Comparison of ENCODE assay signal across 8 cellular contexts in the genomic region with DNA sequence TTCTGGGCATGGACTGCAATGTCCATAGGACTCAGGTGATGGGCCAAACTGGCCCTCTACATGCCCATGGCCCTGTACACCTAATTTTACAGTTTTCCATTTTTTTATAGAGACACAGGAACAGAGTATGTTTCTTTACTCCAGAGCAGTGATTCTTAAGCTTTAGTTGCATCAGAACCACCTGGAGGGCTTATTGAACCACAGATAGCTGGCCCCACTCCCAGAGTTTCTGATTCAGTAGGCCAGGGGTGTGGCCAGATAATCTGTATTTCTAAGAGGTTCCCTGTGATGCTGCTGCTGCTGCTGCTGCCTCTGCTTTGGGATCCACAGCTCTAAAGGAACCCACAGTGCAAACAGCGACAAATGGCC. TPM values are rescaled to one million over a fixed set of nuclear protein-coding genes. Genes with fewer than 3 reads are reported as not detected.
DNase-seq lines count a peak whose midpoint lies in the region; ATAC-seq, FAIRE-seq and TF ChIP-seq lines count a peak whose summit lies in the region.

No MANE protein-coding gene starts in this region.

- H3K4me2 ChIP-seq in keratinocyte (ENCODE audit: control insufficient read depth, extremely low read depth, insufficient read depth, low read depth, low read length) (peak overlapping the region; percentile 66), smooth muscle cell (no peak overlapping the region)

- H3F3A ChIP-seq in smooth muscle cell (ENCODE audit: low read depth), result peaks cover 14% of the 10 kb centered on the region

- H3K27ac ChIP-seq in keratinocyte (ENCODE audit: control insufficient read depth, insufficient read depth, low read length), result peak overlapping the region; percentile 87
- H3K27ac ChIP-seq in smooth muscle cell (ENCODE audit: low read depth), result no peak overlapping the region

- TF ChIP-seq CTCF in keratinocyte (optimal IDR thresholded peaks at IDR 0.05 in 1 of 3, IDR thresholded peaks at IDR 0.05 in 1 of 3, conservative IDR thresholded peaks at IDR 0.05 in 1 of 3; ENCODE audit: extremely low read depth in 1 of 3, insufficient read depth in 2 of 3, low read length in 3 of 3) (no peak), smooth muscle cell (IDR thresholded peaks at IDR 0.05; ENCODE audit: borderline replicate concordance, insufficient read depth, poor library complexity, severe bottlenecking) (no peak)

- dilution Hi-C loops in keratinocyte (cut with MboI; ENCODE audit: extremely low pct_ligation_motif_present, low sequenced_read_pairs), result no loop called here

- H3K36me3 Mint-ChIP-seq in activated naive CD4-positive, alpha-beta T cell treated with anti-CD3 and anti-CD28 coated beads, Interleukin-2, amount 10 ng/mL, durations not matched to agents 7 days and 5 days, result no peaks in the 10 kb centered on the region

- H2AFZ ChIP-seq in keratinocyte (ENCODE audit: control insufficient read depth, low read length) (peak overlapping the region; percentile 52), smooth muscle cell (ENCODE audit: low read depth) (no peak overlapping the region)

- no peak overlapping the region for H3K4me3 Mint-ChIP-seq in activated naive CD4-positive, alpha-beta T cell treated with anti-CD3 and anti-CD28 coated beads, Interleukin-2, amount 10 ng/mL, durations not matched to agents 7 days and 5 days

- no peak overlapping the region for H3K27ac Mint-ChIP-seq in activated naive CD4-positive, alpha-beta T cell treated with anti-CD3 and anti-CD28 coated beads, Interleukin-2, amount 10 ng/mL, durations not matched to agents 7 days and 5 days

- H3K9me1 ChIP-seq in keratinocyte (ENCODE audit: control insufficient read depth, extremely low read depth, insufficient read depth, low read length), result no peaks in the 10 kb centered on the region

- H3K36me3 ChIP-seq in keratinocyte (ENCODE audit: control insufficient read depth in 2 of 2, extremely low read depth in 1 of 2, insufficient read depth in 2 of 2, low read length in 2 of 2), result no peaks in the 10 kb centered on the region
- H3K36me3 ChIP-seq in smooth muscle cell (ENCODE audit: low read depth), result no peaks in the 10 kb centered on the region

- H3K27me3 Mint-ChIP-seq in activated naive CD4-positive, alpha-beta T cell treated with anti-CD3 and anti-CD28 coated beads, Interleukin-2, amount 10 ng/mL, durations not matched to agents 7 days and 5 days, result peaks cover 32% of the 10 kb centered on the region

- H3K9me3 Mint-ChIP-seq in activated naive CD4-positive, alpha-beta T cell treated with anti-CD3 and anti-CD28 coated beads, Interleukin-2, amount 10 ng/mL, durations not matched to agents 7 days and 5 days, result no peaks in the 10 kb centered on the region

- H3K4me1 Mint-ChIP-seq in activated naive CD4-positive, alpha-beta T cell treated with anti-CD3 and anti-CD28 coated beads, Interleukin-2, amount 10 ng/mL, durations not matched to agents 7 days and 5 days, result peaks cover 10% of the 10 kb centered on the region

- CTCF ChIA-PET in activated naive CD4-positive, alpha-beta T cell treated with anti-CD3 and anti-CD28 coated beads, Interleukin-2, amount 10 ng/mL, durations not matched to agents 7 days and 5 days (lab: Charles Lee), result no interaction called here

- H3K4me1 ChIP-seq in keratinocyte (ENCODE audit: control insufficient read depth, extremely low read depth, insufficient read depth, low read length) (peaks cover 35% of the 10 kb centered on the region), smooth muscle cell (ENCODE audit: low read depth) (peaks cover 26% of the 10 kb centered on the region)

- 91% methylated on average over 1 of the region's 1 CpG for WGBS in smooth muscle cell (ENCODE audit: low lambda C conversion rate)

- H4K20me1 ChIP-seq in keratinocyte (ENCODE audit: control insufficient read depth, extremely low read depth, insufficient read depth, low read length), result no peaks in the 10 kb centered on the region
- H4K20me1 ChIP-seq in smooth muscle cell (ENCODE audit: low read depth), result no peaks in the 10 kb centered on the region

- ATAC-seq in GM18870 (IDR thresholded peaks at IDR 0.05; ENCODE audit: unreplicated experiment), result peak; percentile 58

- peak overlapping the region; percentile 56 for H3K9ac ChIP-seq in keratinocyte (ENCODE audit: control insufficient read depth, extremely low read depth, insufficient read depth, low read length)
- H3K9ac ChIP-seq in smooth muscle cell (ENCODE audit: low read depth), result no peak overlapping the region

- H3K4me3 ChIP-seq in keratinocyte (ENCODE audit: control insufficient read depth in 2 of 3, extremely low read depth in 1 of 3, insufficient read depth in 2 of 3, low read depth in 1 of 3, low read length in 3 of 3) (peak overlapping the region in 1 of 3 experiments; percentile 12), smooth muscle cell (no peak overlapping the region)

- H3K79me2 ChIP-seq in keratinocyte (ENCODE audit: control insufficient read depth, insufficient read depth, low read length) (no peaks in the 10 kb centered on the region), smooth muscle cell (ENCODE audit: low read depth) (no peaks in the 10 kb centered on the region)

- peak; percentile 20 for DNase-seq in HK-2 (ENCODE audit: unreplicated experiment)
- peak; percentile 85 for DNase-seq in SW480 (ENCODE audit: low spot score)
- no peak for DNase-seq in keratinocyte (ENCODE audit: low read depth, low spot score)
- DNase-seq in RKO (ENCODE audit: low spot score), result no peak
- DNase-seq in activated naive CD4-positive, alpha-beta T cell treated with anti-CD3 and anti-CD28 coated beads, Interleukin-2, amount 10 ng/mL, durations not matched to agents 7 days and 5 days, result no peak
- no peak for DNase-seq in smooth muscle cell (lab: John Stamatoyannopoulos, UW; ENCODE audit: unreplicated experiment)
- DNase-seq in islet precursor cell, result no peak

- H3K9me3 ChIP-seq in keratinocyte (ENCODE audit: control insufficient read depth, low read depth, low read length) (peaks cover 12% of the 10 kb centered on the region), smooth muscle cell (replicated peaks; ENCODE audit: low read depth) (no peaks in the 10 kb centered on the region)

- no peak for FAIRE-seq in keratinocyte (lab: Jason Lieb, UNC)

- H3K27me3 ChIP-seq in keratinocyte (ENCODE audit: control insufficient read depth, extremely low read depth, insufficient read depth, low read length), result no peaks in the 10 kb centered on the region
- no peaks in the 10 kb centered on the region for H3K27me3 ChIP-seq in smooth muscle cell (ENCODE audit: low read depth)

RNA-seq across cellular contexts. Expression of a gene that starts 5.1 kb away (rescaled TPM):
- polyA plus RNA-seq in keratinocyte, result 11.9 to 28.6 TPM (median 14.5 TPM) in 3 replicates
- 9.2 TPM for polyA plus RNA-seq in keratinocyte (2011; ENCODE audit: low read depth)
- 6.2 and 13.6 TPM in 2 replicates for polyA plus RNA-seq in keratinocyte (2011; cell fraction: cytosol; rRNA removed)
- 4.7 and 5.8 TPM in 2 replicates for polyA plus RNA-seq in keratinocyte (2011; cell fraction: nucleus; rRNA removed)
- 5.2 and 13.6 TPM in 2 replicates for polyA plus RNA-seq in keratinocyte (2012; ENCODE audit: low replicate concordance)
- 2.7 to 19.9 TPM (median 3.0 TPM) in 3 replicates for polyA minus RNA-seq in keratinocyte
- not detected for polyA minus RNA-seq in keratinocyte (2011; cell fraction: cytosol; rRNA and poly(A)+ RNA removed)
- polyA minus RNA-seq in keratinocyte (2011; cell fraction: nucleus; rRNA and poly(A)+ RNA removed), result 1.6 TPM in 1 of 2 replicates, not detected in the other
- total RNA-seq in smooth muscle cell, result 3.7 and 16.6 TPM in 2 replicates
- 30.2 and 35.0 TPM in 2 replicates for polyA plus RNA-seq in smooth muscle cell

RNA-seq across cellular contexts. Expression of a gene that starts 58.1 kb away (rescaled TPM):
- polyA plus RNA-seq in keratinocyte (not detected in 3 replicates), smooth muscle cell (not detected in 2 replicates)
- polyA plus RNA-seq in keratinocyte (2011; ENCODE audit: low read depth), result not detected
- polyA plus RNA-seq in keratinocyte (2011; cell fraction: cytosol; rRNA removed), result not detected in 2 replicates
- not detected in 2 replicates for polyA plus RNA-seq in keratinocyte (2011; cell fraction: nucleus; rRNA removed)
- not detected in 2 replicates for polyA plus RNA-seq in keratinocyte (2012; ENCODE audit: low replicate concordance)
- polyA minus RNA-seq in keratinocyte, result not detected in 3 replicates
- polyA minus RNA-seq in keratinocyte (2011; cell fraction: cytosol; rRNA and poly(A)+ RNA removed), result not detected
- not detected in 2 replicates for polyA minus RNA-seq in keratinocyte (2011; cell fraction: nucleus; rRNA and poly(A)+ RNA removed)
- total RNA-seq in smooth muscle cell, result not detected in 2 replicates

Comparison
In these comparisons a context has a peak if more than half of its experiments do, and no peak if none do; other contexts are left out.
1. DNase-seq: peak in HK-2 (single experiment) and SW480 (single experiment); none in keratinocyte (single experiment), RKO (single experiment), activated naive CD4-positive, alpha-beta T cell treated with anti-CD3 and anti-CD28 coated beads, Interleukin-2, amount 10 ng/mL, durations not matched to agents 7 days and 5 days (single experiment), smooth muscle cell (single experiment) and islet precursor cell (single experiment).